In the genomic region with DNA sequence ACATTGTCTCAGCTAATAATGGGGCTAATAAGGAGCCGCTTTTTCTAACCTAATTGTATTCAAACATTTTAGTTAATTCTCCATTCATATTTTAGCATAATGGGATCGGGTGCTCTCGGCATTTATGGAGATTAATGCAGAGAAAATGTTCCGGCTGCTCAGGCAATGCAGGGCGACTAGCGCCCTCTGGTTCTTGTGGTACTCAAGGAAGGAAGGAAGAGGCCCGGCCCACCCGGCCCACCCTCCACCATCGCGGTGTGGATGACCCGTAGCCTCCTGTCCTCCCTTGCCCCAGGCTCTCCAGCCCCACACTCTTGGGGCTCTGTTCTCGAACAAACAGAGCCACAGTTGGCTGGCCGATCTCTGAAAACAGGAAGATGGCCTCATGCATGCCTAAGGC, we compare ENCODE assay signal across 16 cellular contexts. TPM values are rescaled to one million over a fixed set of nuclear protein-coding genes. Genes with fewer than 3 reads are reported as not detected.
DNase-seq lines count a peak whose midpoint lies in the region; ATAC-seq and TF ChIP-seq lines count a peak whose summit lies in the region.
"Had no signal": no experiment of that assay in that cellular context is flagged by ENCODE, and none has a peak within 500 bp of the region (broad histone marks: within the 10 kb centered on the region; RNA-seq: fewer than 3 reads in every experiment).

No MANE protein-coding gene starts in this region.

- in situ Hi-C loops in GM13976 (cut with MboI; ENCODE audit: low sequenced_read_pairs, unreplicated experiment), result loop anchor here (10.0 kb wide), 1 partner anchor 59 kb away; no protein-coding TSS in a partner anchor

- H2AFZ ChIP-seq in OCI-LY7 (ENCODE audit: low read length), result no peak overlapping the region

- H3K27ac ChIP-seq in heart left ventricle (no peak overlapping the region), OCI-LY7 (ENCODE audit: low read depth, low read length, poor library complexity, severe bottlenecking) (no peak overlapping the region), left ventricle myocardium inferior (replicated peaks) (no peak overlapping the region), body of pancreas (no peak overlapping the region)
- H3K27ac ChIP-seq: KMS-11, tibial artery had no signal

- no peak overlapping the region for H3K4me2 ChIP-seq in OCI-LY7 (ENCODE audit: low read length)
- H3K4me2 ChIP-seq: KMS-11 had no signal

- POLR2A ChIA-PET in OCI-LY7 (lab: Charles Lee), result no interaction called here

- TF ChIP-seq CTCF in heart left ventricle (IDR thresholded peaks at IDR 0.05) (peak in 11 of 12 donors; percentile 16 to 60 (median 45)), OCI-LY7 (conservative IDR thresholded peaks at IDR 0.05; ENCODE audit: low read length) (0 out of 2 replicates have a peak, but pooled peaks have one; percentile 17), left ventricle myocardium inferior (IDR thresholded peaks at IDR 0.05; ENCODE audit: borderline replicate concordance) (peak; percentile 65), body of pancreas (IDR thresholded peaks at IDR 0.05) (no peak), GM13976 (IDR thresholded peaks at IDR 0.05; ENCODE audit: borderline replicate concordance, control extremely low read depth, extremely low read depth, insufficient read depth, missing control alignments) (no peak)

- CTCF ChIA-PET in OCI-LY7 (lab: Charles Lee; ENCODE audit: unreplicated experiment), result no interaction called here

- H3K27me3 ChIP-seq in heart left ventricle (peaks cover 0 to 16% (median 0%) of the 10 kb centered on the region in 9 donors), left ventricle myocardium inferior (ENCODE audit: low read depth) (peaks cover 30% of the 10 kb centered on the region), body of pancreas (no peaks in the 10 kb centered on the region)

- ATAC-seq in heart left ventricle, result peak in 1 of 4 donors; percentile 38
- ATAC-seq in GM18519 (IDR thresholded peaks at IDR 0.05; ENCODE audit: low FRiP score, unreplicated experiment), result no peak
- ATAC-seq in body of pancreas, result no peak
- ATAC-seq: PC-3 had no signal

- no peaks in the 10 kb centered on the region for H3K79me2 ChIP-seq in OCI-LY7 (ENCODE audit: insufficient read depth, low read depth, low read length)

- H3K36me3 ChIP-seq in heart left ventricle (no peaks in the 10 kb centered on the region), OCI-LY7 (ENCODE audit: insufficient read depth, low read length) (no peaks in the 10 kb centered on the region), left ventricle myocardium inferior (no peaks in the 10 kb centered on the region), body of pancreas (replicated peaks in 1 of 2; ENCODE audit: insufficient read depth in 1 of 2, low read depth in 2 of 2) (no peaks in the 10 kb centered on the region)
- H3K36me3 ChIP-seq: tibial artery had no signal

- H3K9me3 ChIP-seq in heart left ventricle (no peaks in the 10 kb centered on the region), OCI-LY7 (ENCODE audit: low read length) (no peaks in the 10 kb centered on the region), left ventricle myocardium inferior (replicated peaks) (no peaks in the 10 kb centered on the region), body of pancreas (no peaks in the 10 kb centered on the region)
- H3K9me3 ChIP-seq: tibial artery had no signal

- no TSS peak for BruUV-seq in OCI-LY7 (replicated peaks; lab: Mats Ljungman, UMichigan)

- H3K9me2 ChIP-seq in OCI-LY7 (ENCODE audit: insufficient read depth, low read length), result no peaks in the 10 kb centered on the region

- intact Hi-C loops in heart left ventricle (cut with DNase I), result loop anchor here in 4 of 10 donors (1.0 to 5.0 kb wide), 4 partner anchors 61 to 131 kb away; a partner anchor contains a TSS
- intact Hi-C loops in cardiac septum (cut with DNase I), result loop anchor here (2.0 kb wide), 1 partner anchor 67 kb away; a partner anchor contains a TSS
- intact Hi-C loops in OCI-LY7 (cut with micrococcal nuclease; ENCODE audit: unreplicated experiment), result no loop called here
- intact Hi-C loops in left ventricle myocardium inferior (cut with micrococcal nuclease), result no loop called here
- intact Hi-C loops in body of pancreas (cut with DNase I), result loop anchor here (5.0 to 10.0 kb wide), 2 partner anchors 36 to 129 kb away; no protein-coding TSS in a partner anchor

- WGBS in heart left ventricle, 4 donors, result 27 to 38% (median 30%) methylated on average over 13 of the region's 13 CpGs
- WGBS in body of pancreas, 2 donors, result 56 to 62% methylated on average over 8 to 13 of the region's 13 CpGs

- H3K4me3 ChIP-seq in heart left ventricle, result no peak overlapping the region
- H3K4me3 ChIP-seq in OCI-LY7 (ENCODE audit: low read depth, low read length, poor library complexity, severe bottlenecking), result no peak overlapping the region
- H3K4me3 ChIP-seq in left ventricle myocardium inferior, result no peak overlapping the region
- H3K4me3 ChIP-seq in body of pancreas, result no peak overlapping the region
- H3K4me3 ChIP-seq: tibial artery had no signal

- TF ChIP-seq POLR2A in heart left ventricle (IDR thresholded peaks at IDR 0.05) (no peak), body of pancreas (IDR thresholded peaks at IDR 0.05) (no peak)

- peaks cover 0 to 7% (median 0%) of the 10 kb centered on the region in 12 donors for H3K4me1 ChIP-seq in heart left ventricle
- H3K4me1 ChIP-seq in OCI-LY7 (ENCODE audit: insufficient read depth, low read length, poor library complexity, severe bottlenecking), result no peaks in the 10 kb centered on the region
- peaks cover 8% of the 10 kb centered on the region for H3K4me1 ChIP-seq in left ventricle myocardium inferior
- no peaks in the 10 kb centered on the region for H3K4me1 ChIP-seq in body of pancreas
- H3K4me1 ChIP-seq: tibial artery had no signal

- DNase-seq in heart left ventricle (no peak), cardiac septum (ENCODE audit: low spot score) (no peak), OCI-LY7 (ENCODE audit: low spot score) (no peak), left ventricle myocardium inferior (no peak), Kasumi-1 (lab: John Stamatoyannopoulos, UW) (no peak), body of pancreas (no peak), GM13976 (ENCODE audit: low spot score) (no peak)
- DNase-seq: activated CD4-positive, alpha-beta T cell treated with anti-CD3 and anti-CD28 coated beads, Interleukin-2, amount 10 ng/mL, durations not matched to agents 7 days and 5 days; activated T-cell treated with anti-CD3 and anti-CD28 coated beads for 4 hours; NCI-H1048; retina; stimulated activated naive CD4-positive, alpha-beta T cell treated with Interleukin-2 at 50 U/mL for 16 hours; tibial artery had no signal

- no peaks in the 10 kb centered on the region for H4K20me1 ChIP-seq in OCI-LY7 (ENCODE audit: insufficient read depth, low read length)

RNA-seq across cellular contexts. Expression of a gene that starts 21.1 kb away (rescaled TPM):
- 10 to 100 TPM in 1 of 9 donors, 1 to 10 TPM in 4, under 1 TPM in 3, not detected in 1; 0.20 to 21.6 (median 1.3) TPM for total RNA-seq in heart left ventricle
- polyA plus RNA-seq in heart left ventricle, result 1 to 10 TPM in 1 of 2 donors, under 1 TPM in 1; 0.50 to 1.4 TPM
- total RNA-seq in cardiac septum, result 1.9 TPM
- not detected in 2 replicates for total RNA-seq in OCI-LY7 (2014; rRNA removed; shearing (Covaris generic))
- not detected in 2 replicates for total RNA-seq in OCI-LY7 (2022)
- 0.88 TPM for total RNA-seq in left ventricle myocardium inferior
- total RNA-seq in body of pancreas, result 100 to 1,000 TPM; 130 to 163 TPM
- total RNA-seq: activated CD4-positive, alpha-beta T cell treated with anti-CD3 and anti-CD28 coated beads, Interleukin-2, amount 10 ng/mL, durations not matched to agents 7 days and 5 days had no signal

RNA-seq across cellular contexts. Expression of a gene that starts 53.1 kb away (rescaled TPM):
- total RNA-seq in heart left ventricle (under 1 TPM in 8 of 9 donors, not detected in 1; 0.02 to 0.48 (median 0.14) TPM), cardiac septum (0.13 TPM), OCI-LY7 (2022) (not detected in 2 replicates), left ventricle myocardium inferior (0.58 TPM), body of pancreas (under 1 TPM; 0.26 to 0.33 TPM)
- under 1 TPM; 0.04 to 0.11 TPM for polyA plus RNA-seq in heart left ventricle
- not detected in 2 replicates for total RNA-seq in OCI-LY7 (2014; rRNA removed; shearing (Covaris generic))
- total RNA-seq: activated CD4-positive, alpha-beta T cell treated with anti-CD3 and anti-CD28 coated beads, Interleukin-2, amount 10 ng/mL, durations not matched to agents 7 days and 5 days had no signal

Comparison
In these comparisons a context has a peak if more than half of its experiments do, and no peak if none do; other contexts are left out.
1. intact Hi-C loops: an anchor here in cardiac septum (2.0 kb wide) and body of pancreas (5.0 to 10.0 kb wide); none called in OCI-LY7 and left ventricle myocardium inferior.
2. CTCF ChIP-seq: peak in heart left ventricle (11 of 12), OCI-LY7 (single experiment) and left ventricle myocardium inferior (single experiment); none in body of pancreas (0 of 7) and GM13976 (single experiment).
3. RNA of a gene that starts 21.1 kb away (total RNA-seq): 130 to 163 TPM in body of pancreas; 1.9 TPM in cardiac septum (single experiment), 0.20 to 21.6 TPM in heart left ventricle, 0.88 TPM in left ventricle myocardium inferior (single experiment) and not detected in OCI-LY7; every median in the first group is over 4 times any median in the second.